ENCODE assay signal across 12 cellular contexts in genomic region chr15:79329186-79329611, GRCh38. TPM values are rescaled to one million over a fixed set of nuclear protein-coding genes. Genes with fewer than 3 reads are reported as not detected.
DNase-seq lines count a peak whose midpoint lies in the region; ATAC-seq, FAIRE-seq and TF ChIP-seq lines count a peak whose summit lies in the region.
"Had no signal": no experiment of that assay in that cellular context is flagged by ENCODE, and none has a peak within 500 bp of the region (broad histone marks: within the 10 kb centered on the region; RNA-seq: fewer than 3 reads in every experiment).

No MANE protein-coding gene starts in this region.

- intact Hi-C loops in mucosa of descending colon (cut with DNase I, micrococcal nuclease) = no loop called here

- FAIRE-seq in bronchial epithelial cell (lab: Jason Lieb, UNC) = peak; percentile 47

- ATAC-seq in mucosa of descending colon (peak; percentile 15), omental fat pad (ENCODE audit: low FRiP score) (no peak)

- H3K4me3 ChIP-seq in bronchial epithelial cell (ENCODE audit: low read depth, low read length) (no peak overlapping the region), mucosa of descending colon (no peak overlapping the region)

- H3K27me3 ChIP-seq in bronchial epithelial cell (ENCODE audit: control insufficient read depth, insufficient read depth, low read length) = no peaks in the 10 kb centered on the region

- TF ChIP-seq CTCF in bronchial epithelial cell (IDR thresholded peaks at IDR 0.05; ENCODE audit: insufficient read depth, low read length, severe bottlenecking) (no peak), mucosa of descending colon (IDR thresholded peaks at IDR 0.05) (no peak), omental fat pad (IDR thresholded peaks at IDR 0.05) (no peak)

- no peaks in the 10 kb centered on the region for H3K9me3 ChIP-seq in mucosa of descending colon

- peak; percentile 52 for DNase-seq in Daoy (ENCODE audit: low read depth)
- DNase-seq in LHCN-M2 (ENCODE audit: low read depth) = peak; percentile 92
- peak; percentile 79 for DNase-seq in bronchial epithelial cell (ENCODE audit: low read depth)
- DNase-seq in mucosa of descending colon = no peak
- DNase-seq in germinal center (ENCODE audit: low spot score) = no peak
- no peak for DNase-seq in omental fat pad (ENCODE audit: low spot score)
- no peak for DNase-seq in effector CD8-positive, alpha-beta T cell (lab: John Stamatoyannopoulos, UW)
- no peak for DNase-seq in activated naive CD4-positive, alpha-beta T cell treated with Interleukin-2 at 50 U/mL for 16 hours
- DNase-seq: activated effector memory CD4-positive, alpha-beta T cell treated with anti-CD3 and anti-CD28 coated beads, Interleukin-2, amount 50 U/mL, for 16 hours; NCI-H2081 had no signal

- H3K36me3 ChIP-seq in bronchial epithelial cell (ENCODE audit: control insufficient read depth, insufficient read depth, low read length) (peaks cover 2% of the 10 kb centered on the region), mucosa of descending colon (ENCODE audit: low read depth) (no peaks in the 10 kb centered on the region)

- no peaks in the 10 kb centered on the region for H3K4me1 ChIP-seq in mucosa of descending colon (ENCODE audit: low read depth)

RNA-seq across cellular contexts. Expression of gene TMED3, which starts 18.3 kb away (rescaled TPM):
- 78.0 and 86.1 TPM in 2 replicates for total RNA-seq in Daoy (2014; rRNA removed; shearing (Covaris generic))
- total RNA-seq in LHCN-M2 (2014; rRNA removed) (126 and 163 TPM in 2 replicates), bronchial epithelial cell (99.9 and 120 TPM in 2 replicates), mucosa of descending colon (10 to 100 TPM; 30.3 to 57.8 (median 51.3) TPM), omental fat pad (10 to 100 TPM; 32.9 to 42.4 (median 34.6) TPM)
- 122 TPM for polyA plus RNA-seq in LHCN-M2 (2012)

RNA-seq across cellular contexts. Expression of gene ANKRD34C, which starts 46.7 kb away (rescaled TPM):
- total RNA-seq in Daoy (2014; rRNA removed; shearing (Covaris generic)) = not detected in 2 replicates
- total RNA-seq in LHCN-M2 (2014; rRNA removed) (not detected in 2 replicates), bronchial epithelial cell (not detected in 2 replicates), mucosa of descending colon (under 1 TPM in 1 of 3 donors, not detected in 2; 0.06 TPM), omental fat pad (not detected)
- polyA plus RNA-seq in LHCN-M2 (2012) = not detected
- total RNA-seq: neural crest cell had no signal
- polyA plus RNA-seq: esophagus had no signal

Comparison
In these comparisons a context has a peak if more than half of its experiments do, and no peak if none do; other contexts are left out.
1. DNase-seq: peak in Daoy (single experiment), LHCN-M2 (single experiment) and bronchial epithelial cell (single experiment); none in mucosa of descending colon (0 of 3), germinal center (single experiment), omental fat pad (single experiment), effector CD8-positive, alpha-beta T cell (single experiment) and activated naive CD4-positive, alpha-beta T cell treated with Interleukin-2 at 50 U/mL for 16 hours (single experiment).